Comparison of ENCODE assay signal across 8 cellular contexts in genomic region chr10:1056326-1057105, GRCh38. TPM values are rescaled to one million over a fixed set of nuclear protein-coding genes. Genes with fewer than 3 reads are reported as not detected.
DNase-seq lines count a peak whose midpoint lies in the region; ATAC-seq and TF ChIP-seq lines count a peak whose summit lies in the region.

TSS of gene WDR37 (plus strand) at chr10:1056385. CDS start at chr10:1072156, 15,771 bp downstream.

- H3K4me3 Mint-ChIP-seq in activated CD4-positive, alpha-beta T cell treated with anti-CD3 and anti-CD28 coated beads for 36 hours, result peak within 1 kb of the TSS; percentile 94

- DNase-seq in AG04449 (ENCODE audit: low read depth, low spot score), result no peak
- peak; percentile 52 for DNase-seq in NCI-H2227 treated with DMSO at 0.1 percent for 48 hours (lab: John Stamatoyannopoulos, UW)
- DNase-seq in activated CD4-positive, alpha-beta T cell treated with anti-CD3 and anti-CD28 coated beads for 36 hours, result peak; percentile 92
- peak; percentile 93 for DNase-seq in choroid plexus epithelial cell (ENCODE audit: low read depth)
- DNase-seq in left colon, result peak; percentile 86 to 92
- peak; percentile 78 to 84 for DNase-seq in stimulated activated CD4-positive, alpha-beta T cell treated with anti-CD3 and anti-CD28 coated beads, Interleukin-1b, Interleukin-23, amount 100 ng/mL, for 4 hours (ENCODE audit: low read depth in 2 of 2)

- peak within 1 kb of the TSS; percentile 98 for H3K4me3 ChIP-seq in AG04449 (ENCODE audit: low read depth, low read length)
- H3K4me3 ChIP-seq in choroid plexus epithelial cell (ENCODE audit: low read depth, low read length), result peak within 1 kb of the TSS; percentile 93

- peaks cover 38% of the 10 kb centered on the region for H3K36me3 Mint-ChIP-seq in activated CD4-positive, alpha-beta T cell treated with anti-CD3 and anti-CD28 coated beads for 36 hours (ENCODE audit: low read depth)

- TF ChIP-seq CTCF in AG04449 (IDR thresholded peaks at IDR 0.05; ENCODE audit: insufficient read depth, low read length, missing control alignments) (no peak), choroid plexus epithelial cell (conservative IDR thresholded peaks at IDR 0.05; ENCODE audit: low read depth, low read length) (no peak)

- POLR2A ChIA-PET in AG04449 (lab: Yijun Ruan, JAX), result interaction anchor here (0.5 to 0.9 kb wide), 4 partner anchors 28 to 1982 kb away, joined by 3 to 6 read pairs (median 4); partner anchors contain the start of gene GTPBP4
- POLR2A ChIA-PET in activated CD4-positive, alpha-beta T cell treated with anti-CD3 and anti-CD28 coated beads for 36 hours (lab: Charles Lee), result no interaction called here

- H3K4me1 Mint-ChIP-seq in activated CD4-positive, alpha-beta T cell treated with anti-CD3 and anti-CD28 coated beads for 36 hours, result peaks cover 76% of the 10 kb centered on the region

- H3K27ac Mint-ChIP-seq in activated CD4-positive, alpha-beta T cell treated with anti-CD3 and anti-CD28 coated beads for 36 hours, result peak within 1 kb of the TSS; percentile 92

- no peaks in the 10 kb centered on the region for H3K9me3 Mint-ChIP-seq in activated CD4-positive, alpha-beta T cell treated with anti-CD3 and anti-CD28 coated beads for 36 hours (ENCODE audit: low read depth)

- ATAC-seq in GM18858 (IDR thresholded peaks at IDR 0.05; ENCODE audit: unreplicated experiment) (peak; percentile 85), HG03064 (IDR thresholded peaks at IDR 0.05; ENCODE audit: low read depth, unreplicated experiment) (peak; percentile 90), left colon (peak; percentile 95)
- peak; percentile 94 for ATAC-seq in activated CD4-positive, alpha-beta T cell treated with anti-CD3 and anti-CD28 coated beads for 36 hours

- CTCF ChIA-PET in AG04449 (lab: Yijun Ruan, JAX), result interaction anchor here (0.6 kb wide), 1 partner anchor 1902 kb away, joined by 3 read pairs; no protein-coding TSS in a partner anchor
- CTCF ChIA-PET in activated CD4-positive, alpha-beta T cell treated with anti-CD3 and anti-CD28 coated beads for 36 hours (lab: Charles Lee), result interaction anchor here (0.9 kb wide), 1 partner anchor 54 kb away, joined by 3 read pairs; no protein-coding TSS in a partner anchor

- no peaks in the 10 kb centered on the region for H3K27me3 Mint-ChIP-seq in activated CD4-positive, alpha-beta T cell treated with anti-CD3 and anti-CD28 coated beads for 36 hours

- intact Hi-C loops in activated CD4-positive, alpha-beta T cell treated with anti-CD3 and anti-CD28 coated beads for 36 hours (cut with DNase I, micrococcal nuclease), result loop anchor here (1.0 to 2.0 kb wide), 6 partner anchors 7 to 125 kb away; partner anchors contain the start of genes GTPBP4 (in 2 of the 2), IDI1 (in 1 of the 2) and LARP4B (in 1 of the 2)
- intact Hi-C loops in left colon (cut with DNase I, micrococcal nuclease), result no loop called here

RNA-seq across cellular contexts. Expression of gene WDR37, which starts in this region (rescaled TPM):
- 10 to 100 TPM; 16.3 to 16.8 TPM for total RNA-seq in activated CD4-positive, alpha-beta T cell treated with anti-CD3 and anti-CD28 coated beads for 36 hours
- total RNA-seq in left colon, result 10 to 100 TPM; 16.9 to 20.0 TPM

Comparison
In these comparisons a context has a peak if more than half of its experiments do, and no peak if none do; other contexts are left out.
1. intact Hi-C loops: an anchor here in activated CD4-positive, alpha-beta T cell treated with anti-CD3 and anti-CD28 coated beads for 36 hours (1.0 to 2.0 kb wide); none called in left colon.